ENCODE assay signal across 1 cellular context in the genomic region with DNA sequence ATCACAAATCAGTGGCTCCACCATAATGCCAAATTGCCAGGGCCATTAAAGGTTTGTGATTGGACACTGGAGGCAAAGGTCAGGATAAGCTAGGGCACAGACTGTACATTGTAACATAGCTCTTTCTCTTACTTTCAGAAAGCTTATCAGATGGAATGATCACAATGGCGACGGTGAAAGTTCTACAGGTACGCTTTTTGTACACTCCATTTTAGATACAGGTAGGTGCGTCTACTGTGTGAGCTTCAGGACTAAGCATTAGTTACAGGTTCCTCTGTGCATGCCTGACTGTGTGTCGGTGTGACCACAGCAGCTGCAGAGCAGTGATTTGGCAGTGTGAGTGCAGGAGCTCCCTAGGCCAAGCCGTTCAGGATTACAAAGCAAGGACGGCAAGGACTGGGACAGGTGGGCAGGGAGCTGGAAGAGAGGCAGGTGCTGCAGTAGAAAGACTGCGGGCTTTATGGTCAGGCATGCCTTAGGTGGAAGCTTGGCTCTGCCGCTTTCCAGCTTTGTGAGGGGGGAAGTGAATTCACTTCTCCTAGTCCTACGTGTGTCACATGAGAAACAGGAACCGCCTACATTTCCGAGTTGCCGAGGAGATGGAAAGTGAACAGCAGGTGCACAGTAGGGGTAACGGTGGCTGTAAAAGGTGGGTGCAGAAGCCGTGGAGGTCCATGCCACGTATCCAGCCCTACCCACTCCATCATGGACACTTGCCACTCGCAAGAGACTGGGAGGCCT.
A peak's percentile ranks its signal among the peaks of the same experiment; 100 is the strongest.
TF ChIP-seq lines count a peak whose summit lies in the region.

No MANE protein-coding gene starts in this region.

TF ChIP-seq in K562, 482 proteins besides CTCF, POLR2A, EP300 and RAD21:
- TF ChIP-seq ZFP30 (CRISPR knock-in tag; IDR thresholded peaks at IDR 0.05; ENCODE audit: borderline replicate concordance) = no peak
- TF ChIP-seq, protein P1, sequence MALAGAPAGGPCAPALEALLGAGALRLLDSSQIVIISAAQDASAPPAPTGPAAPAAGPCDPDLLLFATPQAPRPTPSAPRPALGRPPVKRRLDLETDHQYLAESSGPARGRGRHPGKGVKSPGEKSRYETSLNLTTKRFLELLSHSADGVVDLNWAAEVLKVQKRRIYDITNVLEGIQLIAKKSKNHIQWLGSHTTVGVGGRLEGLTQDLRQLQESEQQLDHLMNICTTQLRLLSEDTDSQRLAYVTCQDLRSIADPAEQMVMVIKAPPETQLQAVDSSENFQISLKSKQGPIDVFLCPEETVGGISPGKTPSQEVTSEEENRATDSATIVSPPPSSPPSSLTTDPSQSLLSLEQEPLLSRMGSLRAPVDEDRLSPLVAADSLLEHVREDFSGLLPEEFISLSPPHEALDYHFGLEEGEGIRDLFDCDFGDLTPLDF (CRISPR knock-in tag; IDR thresholded peaks at IDR 0.05) = no peak
- TF ChIP-seq DLX4 (CRISPR knock-in tag; IDR thresholded peaks at IDR 0.05) = no peak
- TF ChIP-seq SPI1 (IDR thresholded peaks at IDR 0.05; ENCODE audit: borderline replicate concordance, low read depth, low read length) = peak; percentile 22; the same call in 1 of the 2 replicates
- TF ChIP-seq EZH2 (IDR thresholded peaks at IDR 0.05; ENCODE audit: borderline replicate concordance, low read depth, low read length) = no peak
